ENCODE assay signal across 1 cellular context in genomic region chr12:14994610-14995009, GRCh38.
TF ChIP-seq lines count a peak whose summit lies in the region.

No MANE protein-coding gene starts in this region.

TF ChIP-seq in WTC11, 78 proteins besides CTCF, POLR2A, EP300 and RAD21 (continued from another document):
- no peak for TF ChIP-seq ATF1 (CRISPR knock-in tag; IDR thresholded peaks at IDR 0.05)
- TF ChIP-seq FOXP4 (CRISPR knock-in tag; IDR thresholded peaks at IDR 0.05), result no peak
- no peak for TF ChIP-seq MYBL2 (CRISPR knock-in tag; IDR thresholded peaks at IDR 0.05)
- TF ChIP-seq ZNF512 (CRISPR knock-in tag; IDR thresholded peaks at IDR 0.05; ENCODE audit: borderline replicate concordance), result no peak
- TF ChIP-seq PRRX2 (CRISPR knock-in tag; IDR thresholded peaks at IDR 0.05), result no peak
